11 cellular contexts compared by ENCODE assay signal in the genomic region with DNA sequence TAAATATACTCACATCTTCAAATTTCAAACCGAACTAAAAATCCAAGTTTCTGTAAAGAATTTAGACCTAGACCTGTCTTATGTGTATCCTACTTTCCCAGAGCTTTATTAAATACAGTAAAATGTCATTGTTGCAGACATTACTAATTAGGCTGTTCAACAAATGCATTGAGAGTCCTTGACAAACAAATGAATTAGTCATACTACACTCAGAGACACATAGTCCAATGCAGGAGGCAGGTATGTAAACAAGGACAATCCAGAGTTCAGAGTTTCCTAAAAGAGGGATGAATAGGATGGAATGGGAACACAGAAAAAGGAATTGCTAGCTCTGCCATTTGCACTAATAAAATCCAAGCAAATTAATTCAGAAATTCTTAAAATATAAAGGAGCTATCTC. TPM values are rescaled to one million over a fixed set of nuclear protein-coding genes. Genes with fewer than 3 reads are reported as not detected.
DNase-seq lines count a peak whose midpoint lies in the region; ATAC-seq, FAIRE-seq and TF ChIP-seq lines count a peak whose summit lies in the region.
"Had no signal": no experiment of that assay in that cellular context is flagged by ENCODE, and none has a peak within 500 bp of the region (broad histone marks: within the 10 kb centered on the region; RNA-seq: fewer than 3 reads in every experiment).

No MANE protein-coding gene starts in this region.

- TF ChIP-seq CTCF in bronchial epithelial cell (IDR thresholded peaks at IDR 0.05; ENCODE audit: insufficient read depth, low read length, severe bottlenecking) = no peak

- H3K4me3 ChIP-seq in bronchial epithelial cell (ENCODE audit: low read depth, low read length) = no peak overlapping the region

- no peak for ATAC-seq in HG03457 (IDR thresholded peaks at IDR 0.05; ENCODE audit: unreplicated experiment)

- no peaks in the 10 kb centered on the region for H3K27me3 ChIP-seq in bronchial epithelial cell (ENCODE audit: control insufficient read depth, insufficient read depth, low read length)
- H3K27me3 ChIP-seq: brain microvascular endothelial cell had no signal

- DNase-seq in ELR (ENCODE audit: low read depth) (peak; percentile 51), NCI-H146 (lab: John Stamatoyannopoulos, UW) (peak; percentile 43), bronchial epithelial cell (ENCODE audit: low read depth) (peak; percentile 81), pons (ENCODE audit: low spot score) (peak; percentile 19), T1000 (lab: John Stamatoyannopoulos, UW) (no peak), activated gamma-delta T cell treated with Interleukin-2 at 50 U/mL for 16 hours (no peak)
- DNase-seq: activated CD8-positive, alpha-beta memory T cell treated with anti-CD3 and anti-CD28 coated beads, Interleukin-2, amount 50 U/mL, for 4 hours; brain microvascular endothelial cell; NCI-H2171; stimulated activated CD4-positive, alpha-beta T cell treated with anti-CD3 and anti-CD28 coated beads, Interleukin-15, amount 100 ng/mL, for 24 hours had no signal

- no peaks in the 10 kb centered on the region for H3K36me3 ChIP-seq in bronchial epithelial cell (ENCODE audit: control insufficient read depth, insufficient read depth, low read length)
- H3K36me3 ChIP-seq: brain microvascular endothelial cell had no signal

- no peak for FAIRE-seq in bronchial epithelial cell (lab: Jason Lieb, UNC)

RNA-seq across cellular contexts. Expression of gene EGLN1, which starts 1.6 kb away (rescaled TPM):
- total RNA-seq in bronchial epithelial cell = 31.9 and 44.0 TPM in 2 replicates

Comparison
In these comparisons a context has a peak if more than half of its experiments do, and no peak if none do; other contexts are left out.
1. DNase-seq: peak in ELR (single experiment), NCI-H146 (single experiment), bronchial epithelial cell (single experiment) and pons (single experiment); none in T1000 (single experiment) and activated gamma-delta T cell treated with Interleukin-2 at 50 U/mL for 16 hours (single experiment).